ENCODE assay signal across 9 cellular contexts in genomic region chr6:3178666-3179065, GRCh38. TPM values are rescaled to one million over a fixed set of nuclear protein-coding genes. Genes with fewer than 3 reads are reported as not detected.
DNase-seq lines count a peak whose midpoint lies in the region; ATAC-seq, FAIRE-seq and TF ChIP-seq lines count a peak whose summit lies in the region.
"Not testable (repeated sequence)": the region's sequence is repeated elsewhere in the genome, so short reads cannot be mapped to it uniquely, and the experiment has no call there.
"Had no signal": no experiment of that assay in that cellular context is flagged by ENCODE, and none has a peak within 500 bp of the region (broad histone marks: within the 10 kb centered on the region; RNA-seq: fewer than 3 reads in every experiment).

No MANE protein-coding gene starts in this region.

- H3K27me3 ChIP-seq in astrocyte (ENCODE audit: insufficient read depth, low read length); heart right ventricle; pancreas; thyroid gland: not testable (repeated sequence)

- not testable (repeated sequence) for TF ChIP-seq CTCF in astrocyte (IDR thresholded peaks at IDR 0.05; ENCODE audit: insufficient read depth, low read depth, low read length); heart right ventricle (IDR thresholded peaks at IDR 0.05); pancreas (IDR thresholded peaks at IDR 0.05); thyroid gland (IDR thresholded peaks at IDR 0.05)

- H3K4me2 ChIP-seq in astrocyte (ENCODE audit: low read length): not testable (repeated sequence)

- WGBS in heart right ventricle, 2 donors: 53 to 72% methylated on average over 8 of the region's 8 CpGs
- 52 to 58% methylated on average over 8 of the region's 8 CpGs for WGBS in pancreas, 2 donors
- WGBS in thyroid gland, 2 donors: 56 to 59% methylated on average over 4 of the region's 8 CpGs

- H3K9me3 ChIP-seq in astrocyte (ENCODE audit: insufficient read depth, low read depth, low read length); heart right ventricle; pancreas; thyroid gland: not testable (repeated sequence)

- DNase-seq in HTR-8/SVneo (ENCODE audit: insufficient read length, low spot score); astrocyte (ENCODE audit: low read depth); heart right ventricle; left lobe of liver (ENCODE audit: low spot score); pancreas: not testable (repeated sequence)
- DNase-seq in mucosa of gallbladder (ENCODE audit: low spot score) (peak; percentile 32), thyroid gland (peak; percentile 87 to 93)

- H3K36me3 Mint-ChIP-seq in astrocyte (ENCODE audit: low read depth, unreplicated experiment): not testable (repeated sequence)

- not testable (repeated sequence) for H4K20me1 ChIP-seq in astrocyte (ENCODE audit: insufficient read depth, low read length)

- H2AFZ ChIP-seq in astrocyte (ENCODE audit: low read depth, low read length): not testable (repeated sequence)

- intact Hi-C loops in heart right ventricle (cut with DNase I): loop anchor here in 1 of 10 donors (5.0 kb wide), 1 partner anchor 259 kb away; no protein-coding TSS in a partner anchor
- intact Hi-C loops in pancreas (cut with DNase I); thyroid gland (cut with DNase I): not testable (repeated sequence)

- not testable (repeated sequence) for H3K4me1 ChIP-seq in astrocyte (ENCODE audit: insufficient read depth, low read length); heart right ventricle; pancreas
- H3K4me1 ChIP-seq in thyroid gland: peaks cover 20 to 22% of the 10 kb centered on the region in 2 donors

- not testable (repeated sequence) for H3K79me2 ChIP-seq in astrocyte (ENCODE audit: insufficient read depth, low read length)

- not testable (repeated sequence) for H3K4me1 Mint-ChIP-seq in astrocyte (ENCODE audit: low read depth, unreplicated experiment)

- TF ChIP-seq POLR2A in thyroid gland (IDR thresholded peaks at IDR 0.05): not testable (repeated sequence)

- not testable (repeated sequence) for H3K36me3 ChIP-seq in astrocyte (ENCODE audit: insufficient read depth, low read length); heart right ventricle; pancreas; thyroid gland

- ATAC-seq in esophagus mucosa (peak; percentile 85), heart right ventricle (peak in 5 of 8 donors; percentile 42 to 84 (median 74)), left lobe of liver (peak; percentile 78), pancreas (peak in 3 of 4 donors; percentile 37 to 65 (median 38))

- not testable (repeated sequence) for H3K9me3 Mint-ChIP-seq in astrocyte (ENCODE audit: unreplicated experiment)

- not testable (repeated sequence) for H3K4me3 ChIP-seq in astrocyte (ENCODE audit: insufficient read depth, low read depth, low read length); heart right ventricle; pancreas; thyroid gland (replicated peaks in 1 of 3)

- not testable (repeated sequence) for H3K27me3 Mint-ChIP-seq in astrocyte (ENCODE audit: low read depth, unreplicated experiment)

- not testable (repeated sequence) for H3K9ac ChIP-seq in astrocyte (ENCODE audit: low read length)

- peak overlapping the region; percentile 47 for H3K27ac Mint-ChIP-seq in astrocyte (ENCODE audit: unreplicated experiment)

- peak; percentile 59 for FAIRE-seq in HTR-8/SVneo (lab: Jason Lieb, UNC)
- not testable (repeated sequence) for FAIRE-seq in astrocyte (lab: Jason Lieb, UNC); pancreas (lab: Jason Lieb, UNC)

- H3K4me3 Mint-ChIP-seq in astrocyte (ENCODE audit: unreplicated experiment): peak overlapping the region; percentile 20

- H3K27ac ChIP-seq in astrocyte (ENCODE audit: low read depth, low read length); heart right ventricle; pancreas: not testable (repeated sequence)
- H3K27ac ChIP-seq in thyroid gland: peak overlapping the region in 1 of 3 donors; percentile 26

RNA-seq across cellular contexts. Expression of gene TUBB2A, which starts 21.3 kb away (rescaled TPM):
- 390 and 401 TPM in 2 replicates for total RNA-seq in astrocyte
- 70.3 TPM for total RNA-seq in esophagus mucosa
- 10 to 100 TPM in 9 of 10 donors, 1 to 10 TPM in 1; 7.0 to 49.6 (median 17.5) TPM for total RNA-seq in heart right ventricle
- polyA plus RNA-seq in heart right ventricle: 10 to 100 TPM; 10.2 to 59.3 TPM
- total RNA-seq in left lobe of liver: 64.5 TPM
- total RNA-seq in mucosa of gallbladder: 108 TPM
- 10 to 100 TPM; 16.3 to 55.9 (median 20.0) TPM for total RNA-seq in pancreas
- 10 to 100 TPM; 21.3 to 26.0 TPM for polyA plus RNA-seq in pancreas
- total RNA-seq in thyroid gland: 10 to 100 TPM; 16.3 to 72.5 (median 34.5) TPM

RNA-seq across cellular contexts. Expression of gene TUBB2B, which starts 48.8 kb away (rescaled TPM):
- 124 and 144 TPM in 2 replicates for total RNA-seq in astrocyte
- total RNA-seq in esophagus mucosa: 3.0 TPM
- total RNA-seq in heart right ventricle: 1 to 10 TPM in 5 of 10 donors, under 1 TPM in 5; 0.28 to 3.6 (median 0.94) TPM
- polyA plus RNA-seq in heart right ventricle: 1 to 10 TPM in 1 of 2 donors, under 1 TPM in 1; 0.59 to 3.4 TPM
- total RNA-seq in left lobe of liver: 2.1 TPM
- 24.5 TPM for total RNA-seq in mucosa of gallbladder
- total RNA-seq in pancreas: 10 to 100 TPM in 2 of 6 donors, 1 to 10 TPM in 4; 1.9 to 17.6 (median 5.7) TPM
- polyA plus RNA-seq in pancreas: 1 to 10 TPM; 3.8 to 6.1 TPM
- 1 to 10 TPM in 3 of 4 donors, not detected in 1; 1.1 to 6.1 (median 3.5) TPM for total RNA-seq in thyroid gland
- total RNA-seq: B cell had no signal
